In the genomic region with DNA sequence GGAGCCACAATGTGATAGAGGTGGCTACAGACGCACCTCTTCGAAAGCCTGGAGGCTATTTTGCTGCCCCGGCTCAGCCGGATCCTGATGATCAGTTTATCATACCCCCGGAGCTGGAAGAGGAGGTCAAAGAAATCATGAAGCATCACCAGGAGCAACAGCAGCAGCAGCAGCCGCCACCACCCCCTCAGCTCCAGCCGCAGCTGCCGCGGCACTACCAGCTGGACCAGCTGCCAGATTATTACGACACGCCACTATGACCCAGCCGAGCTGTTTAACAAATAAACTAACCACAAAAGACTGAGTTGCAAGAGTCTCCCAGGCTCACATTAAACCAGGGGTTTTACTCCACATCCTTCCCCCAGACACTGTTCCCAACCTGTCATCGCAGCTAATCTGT, we compare ENCODE assay signal across 9 cellular contexts.
DNase-seq lines count a peak whose midpoint lies in the region; ATAC-seq and TF ChIP-seq lines count a peak whose summit lies in the region.
"Had no signal": no experiment of that assay in that cellular context is flagged by ENCODE, and none has a peak within 500 bp of the region (broad histone marks: within the 10 kb centered on the region; RNA-seq: fewer than 3 reads in every experiment).

No MANE protein-coding gene starts in this region.

- ATAC-seq in HG02973 (IDR thresholded peaks at IDR 0.05; ENCODE audit: unreplicated experiment), result no peak

- TF ChIP-seq CTCF in breast epithelium (IDR thresholded peaks at IDR 0.05) (no peak), neutrophil (IDR thresholded peaks at IDR 0.05) (no peak)

- in situ Hi-C loops in HAP-1 (cut with MboI; ENCODE audit: low sequenced_read_pairs), result loop anchor here (25.0 kb wide), 1 partner anchor 792 kb away; the partner anchor contains the start of genes PIGN and RELCH

- H3K4me1 ChIP-seq in breast epithelium (peaks cover 0 to 6% of the 10 kb centered on the region in 2 donors), neutrophil (ENCODE audit: control insufficient read depth in 1 of 2, insufficient read depth in 1 of 2, low read depth in 1 of 2, low read length in 1 of 2) (peaks cover 69 to 70% of the 10 kb centered on the region in 2 experiments), HAP-1 (peaks cover 6% of the 10 kb centered on the region)
- H3K4me1 ChIP-seq: parathyroid adenoma had no signal

- H3K4me3 ChIP-seq in breast epithelium (no peak overlapping the region), neutrophil (ENCODE audit: low read depth in 1 of 2, low read length in 1 of 2) (no peak overlapping the region), HAP-1 (no peak overlapping the region)

- DNase-seq in DMS53 treated with DMSO at 0.1 percent for 48 hours (lab: John Stamatoyannopoulos, UW; ENCODE audit: unreplicated experiment) (peak; percentile 95), NCI-H2107 treated with DMSO at 0.1 percent for 48 hours (lab: John Stamatoyannopoulos, UW; ENCODE audit: unreplicated experiment) (peak; percentile 96), breast epithelium (ENCODE audit: low spot score in 2 of 2) (peak; percentile 73 to 76), 8988T (no peak), activated gamma-delta T cell treated with Interleukin-2 at 50 U/mL for 16 hours (no peak), HAP-1 (ENCODE audit: low spot score in 2 of 2) (no peak)

- peak overlapping the region in 1 of 2 donors; percentile 3 for H3K27ac ChIP-seq in breast epithelium
- peak overlapping the region; percentile 78 for H3K27ac ChIP-seq in neutrophil
- H3K27ac ChIP-seq: parathyroid adenoma had no signal

- TF ChIP-seq POLR2A in breast epithelium (IDR thresholded peaks at IDR 0.05), result no peak

- H3K36me3 ChIP-seq in breast epithelium (no peaks in the 10 kb centered on the region), neutrophil (peaks cover 43% of the 10 kb centered on the region), HAP-1 (replicated peaks) (peaks cover 12% of the 10 kb centered on the region)

- H3K27me3 ChIP-seq in breast epithelium (no peaks in the 10 kb centered on the region), neutrophil (no peaks in the 10 kb centered on the region), HAP-1 (ENCODE audit: low read depth) (no peaks in the 10 kb centered on the region)

- intact Hi-C loops in breast epithelium (cut with DNase I; ENCODE audit: low total_unique reads), result no loop called here

- H3K9me3 ChIP-seq in breast epithelium (no peaks in the 10 kb centered on the region), neutrophil (no peaks in the 10 kb centered on the region), HAP-1 (no peaks in the 10 kb centered on the region)

Comparison
In these comparisons a context has a peak if more than half of its experiments do, and no peak if none do; other contexts are left out.
1. DNase-seq: peak in DMS53 treated with DMSO at 0.1 percent for 48 hours (single experiment), NCI-H2107 treated with DMSO at 0.1 percent for 48 hours (single experiment) and breast epithelium (2 of 2); none in 8988T (single experiment), activated gamma-delta T cell treated with Interleukin-2 at 50 U/mL for 16 hours (single experiment) and HAP-1 (0 of 2).